In the genomic region with DNA sequence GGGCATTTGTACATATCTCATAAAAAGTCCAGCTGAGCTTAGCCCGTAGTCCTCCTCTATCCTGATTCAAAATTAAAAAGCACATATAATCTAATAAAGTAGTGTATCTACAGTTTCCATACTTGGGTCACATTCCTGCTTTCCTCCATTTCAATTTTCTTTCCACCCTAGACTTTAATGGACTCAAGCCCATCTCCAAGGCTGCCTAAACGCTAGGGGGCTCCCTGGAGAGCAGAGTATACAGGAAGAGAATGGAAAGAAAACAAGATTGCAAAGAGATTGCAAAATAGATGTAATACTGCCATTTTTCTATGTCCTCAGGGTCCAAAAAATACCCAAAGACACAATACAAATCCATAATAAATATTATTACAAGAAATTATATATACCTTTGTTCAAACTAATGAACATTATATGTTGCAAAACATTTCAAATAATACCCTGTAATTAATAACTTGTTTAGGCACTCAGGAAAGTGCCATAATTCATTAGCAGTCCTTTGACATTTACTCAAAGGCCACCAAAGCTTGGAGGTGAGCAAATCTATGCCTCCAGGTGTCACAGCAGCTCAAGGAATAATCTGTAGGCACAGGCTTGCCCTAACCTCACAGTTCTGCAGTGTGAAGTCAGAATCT, we compare ENCODE assay signal across 8 cellular contexts. TPM values are rescaled to one million over a fixed set of nuclear protein-coding genes. Genes with fewer than 3 reads are reported as not detected.
DNase-seq lines count a peak whose midpoint lies in the region; ATAC-seq and TF ChIP-seq lines count a peak whose summit lies in the region.

No MANE protein-coding gene starts in this region.

- intact Hi-C loops in Right ventricle myocardium superior (cut with DNase I) = loop anchor here (5.0 kb wide), 3 partner anchors 75 to 375 kb away; a partner anchor contains a TSS

- peak; percentile 92 for TF ChIP-seq CTCF in Loucy (conservative IDR thresholded peaks at IDR 0.05; ENCODE audit: low read length)
- TF ChIP-seq CTCF in RWPE1 (conservative IDR thresholded peaks at IDR 0.05; ENCODE audit: low read depth) = peak; percentile 68

- no peak overlapping the region for H3K4me3 ChIP-seq in Loucy (ENCODE audit: low read length, poor library complexity, severe bottlenecking)

- H3K4me3 Mint-ChIP-seq in activated naive CD4-positive, alpha-beta T cell treated with anti-CD3 and anti-CD28 coated beads, Interleukin-2, amount 10 ng/mL, durations not matched to agents 7 days and 5 days = no peak overlapping the region

- peaks cover 7% of the 10 kb centered on the region; the same call in 1 of the 2 replicates for H3K36me3 ChIP-seq in Loucy (ENCODE audit: insufficient read depth, low read length)

- H3K4me1 ChIP-seq in Loucy (ENCODE audit: insufficient read depth, low read length, poor library complexity, severe bottlenecking) = peaks cover 41% of the 10 kb centered on the region

- peaks cover 25% of the 10 kb centered on the region for H4K20me1 ChIP-seq in Loucy (ENCODE audit: insufficient read depth, low read length, poor library complexity, severe bottlenecking)

- peaks cover 16% of the 10 kb centered on the region for H3K36me3 Mint-ChIP-seq in activated naive CD4-positive, alpha-beta T cell treated with anti-CD3 and anti-CD28 coated beads, Interleukin-2, amount 10 ng/mL, durations not matched to agents 7 days and 5 days

- H3K27me3 Mint-ChIP-seq in activated naive CD4-positive, alpha-beta T cell treated with anti-CD3 and anti-CD28 coated beads, Interleukin-2, amount 10 ng/mL, durations not matched to agents 7 days and 5 days = no peaks in the 10 kb centered on the region

- H3K27me3 ChIP-seq in Loucy (ENCODE audit: insufficient read depth, low read length, poor library complexity, severe bottlenecking) = no peaks in the 10 kb centered on the region

- CTCF ChIA-PET in RWPE1 (lab: Yijun Ruan, JAX) = interaction anchor here (0.6 to 1.0 kb wide), 5 partner anchors 13 to 121 kb away, joined by 3 to 4 read pairs (median 3); no protein-coding TSS in a partner anchor
- CTCF ChIA-PET in activated naive CD4-positive, alpha-beta T cell treated with anti-CD3 and anti-CD28 coated beads, Interleukin-2, amount 10 ng/mL, durations not matched to agents 7 days and 5 days (lab: Charles Lee) = interaction anchor here (0.6 to 8.6 kb wide), 19 partner anchors 8 to 1407 kb away, joined by 3 to 159 read pairs (median 9); a partner anchor contains a TSS

- no peaks in the 10 kb centered on the region for H3K9me3 Mint-ChIP-seq in activated naive CD4-positive, alpha-beta T cell treated with anti-CD3 and anti-CD28 coated beads, Interleukin-2, amount 10 ng/mL, durations not matched to agents 7 days and 5 days

- peaks cover 27% of the 10 kb centered on the region for H3K79me2 ChIP-seq in Loucy (ENCODE audit: insufficient read depth, low read length)

- peak overlapping the region; percentile 76; the same call in 1 of the 2 replicates for H2AFZ ChIP-seq in Loucy (ENCODE audit: low read length)

- H3K27ac Mint-ChIP-seq in activated naive CD4-positive, alpha-beta T cell treated with anti-CD3 and anti-CD28 coated beads, Interleukin-2, amount 10 ng/mL, durations not matched to agents 7 days and 5 days = peak overlapping the region; percentile 45

- no peaks in the 10 kb centered on the region for H3K9me2 ChIP-seq in Loucy (replicated peaks; ENCODE audit: low read depth, low read length)

- H3K4me2 ChIP-seq in Loucy (ENCODE audit: low read depth, low read length, poor library complexity, severe bottlenecking) = peak overlapping the region; percentile 10

- H3K27ac ChIP-seq in RWPE1 = no peak overlapping the region

- no peaks in the 10 kb centered on the region for H3K9me3 ChIP-seq in Loucy (ENCODE audit: insufficient read depth, low read depth, low read length)

- H3F3A ChIP-seq in Loucy (ENCODE audit: low read depth) = no peaks in the 10 kb centered on the region

- ATAC-seq in Right ventricle myocardium superior (ENCODE audit: poor library complexity) (no peak), HG03457 (IDR thresholded peaks at IDR 0.05; ENCODE audit: unreplicated experiment) (no peak), GM21528 (IDR thresholded peaks at IDR 0.05; ENCODE audit: low FRiP score, unreplicated experiment) (no peak)

- DNase-seq in Daoy (ENCODE audit: low read depth) (peak; percentile 79), RWPE1 (ENCODE audit: low spot score) (peak; percentile 55), Right ventricle myocardium superior (peak; percentile 72), retina (peak; percentile 19)
- peak; percentile 77 for DNase-seq in activated naive CD4-positive, alpha-beta T cell treated with anti-CD3 and anti-CD28 coated beads, Interleukin-2, amount 10 ng/mL, durations not matched to agents 7 days and 5 days

- POLR2A ChIA-PET in RWPE1 (lab: Yijun Ruan, JAX; ENCODE audit: low non-redundant PET) = no interaction called here

- H3K4me1 Mint-ChIP-seq in activated naive CD4-positive, alpha-beta T cell treated with anti-CD3 and anti-CD28 coated beads, Interleukin-2, amount 10 ng/mL, durations not matched to agents 7 days and 5 days = peaks cover 41% of the 10 kb centered on the region

- H3K9ac ChIP-seq in Loucy (ENCODE audit: low read depth, low read length, poor library complexity, severe bottlenecking) = peak overlapping the region; percentile 84

RNA-seq across cellular contexts. Expression of a gene that starts 2.4 kb away (rescaled TPM):
- total RNA-seq in Daoy (2014; rRNA removed; shearing (Covaris generic)) = 217 and 313 TPM in 2 replicates
- 19.3 TPM for total RNA-seq in Right ventricle myocardium superior

RNA-seq across cellular contexts. Expression of a gene that starts 42.6 kb away (rescaled TPM):
- total RNA-seq in Daoy (2014; rRNA removed; shearing (Covaris generic)) = not detected in 2 replicates
- not detected for total RNA-seq in Right ventricle myocardium superior

Comparison
In these comparisons a context has a peak if more than half of its experiments do, and no peak if none do; other contexts are left out.
1. DNase-seq: peak in every context shown above with its lines; median percentile 79 in Daoy; 77 in activated naive CD4-positive, alpha-beta T cell treated with anti-CD3 and anti-CD28 coated beads, Interleukin-2, amount 10 ng/mL, durations not matched to agents 7 days and 5 days; 72 in Right ventricle myocardium superior; 55 in RWPE1; 19 in retina.
2. RNA of a gene that starts 2.4 kb away (total RNA-seq): 217 to 313 TPM in Daoy; 19.3 TPM in Right ventricle myocardium superior (single experiment); every median in the first group is over 10 times any median in the second.